ENCODE assay signal across 8 cellular contexts in the genomic region with DNA sequence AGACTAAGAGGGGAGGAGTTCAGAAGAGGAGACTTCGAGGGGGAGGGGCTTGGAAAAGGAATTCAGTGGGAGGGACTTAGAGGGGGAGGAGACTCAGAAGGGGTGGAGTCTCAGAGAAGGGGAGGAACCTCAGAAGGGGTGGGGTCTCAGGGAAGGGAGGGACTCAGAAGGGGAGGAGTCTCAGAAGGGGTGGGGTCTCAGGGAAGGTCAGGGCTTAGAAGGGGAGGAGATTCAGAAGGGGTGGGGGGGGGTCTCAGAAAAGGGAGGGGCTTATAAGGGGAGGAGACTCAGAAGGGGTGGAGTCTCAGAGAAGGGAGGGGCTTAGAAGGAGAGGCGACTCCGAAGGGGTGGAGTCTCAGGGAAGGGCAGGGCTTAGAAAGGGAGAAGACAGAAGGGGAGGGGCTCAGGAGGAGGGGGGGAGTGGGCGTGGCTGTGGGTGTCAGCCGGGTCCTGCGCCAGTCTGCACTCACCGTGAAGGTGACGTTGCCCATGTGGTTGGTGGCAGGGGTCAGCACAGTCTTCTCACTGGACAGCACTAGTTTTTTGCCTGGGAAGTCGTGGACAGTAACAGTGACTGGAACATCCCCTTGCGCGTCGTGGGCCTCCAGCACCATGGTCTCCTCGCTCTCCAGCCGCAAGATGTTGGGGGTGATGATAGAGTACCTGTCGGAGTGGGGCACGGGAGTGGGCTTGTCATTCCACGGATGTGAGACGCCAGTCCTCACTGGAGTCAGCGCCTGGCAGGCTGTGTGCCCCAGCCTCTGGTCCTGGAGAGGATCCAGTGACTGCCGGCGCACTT. TPM values are rescaled to one million over a fixed set of nuclear protein-coding genes. Genes with fewer than 3 reads are reported as not detected.
DNase-seq lines count a peak whose midpoint lies in the region; TF ChIP-seq lines count a peak whose summit lies in the region.

No MANE protein-coding gene starts in this region.

- DNase-seq in NOMO-1 treated with DMSO at 0.1 percent for 48 hours (lab: John Stamatoyannopoulos, UW; ENCODE audit: unreplicated experiment) (peak; percentile 23), NOMO-1 treated with dmso at 0.1 percent for 144 hours (lab: John Stamatoyannopoulos, UW; ENCODE audit: unreplicated experiment) (no peak), SKM-1 treated with dmso at 0.1 percent for 144 hours (lab: John Stamatoyannopoulos, UW; ENCODE audit: unreplicated experiment) (peak; percentile 68), globus pallidus (ENCODE audit: low spot score) (peak; percentile 59), NCI-H1105 treated with DMSO at 0.1 percent for 48 hours (lab: John Stamatoyannopoulos, UW) (no peak), progenitor cell of endocrine pancreas (ENCODE audit: low spot score, unreplicated experiment) (no peak), NCI-H510A treated with DMSO at 0.1 percent for 48 hours (lab: John Stamatoyannopoulos, UW) (no peak)
- DNase-seq in stimulated activated CD4-positive, alpha-beta T cell treated with anti-CD3 and anti-CD28 coated beads, Interleukin-4, amount 100 ng/mL, for 24 hours = peak; percentile 20

- H3K27ac Mint-ChIP-seq in progenitor cell of endocrine pancreas = no peak overlapping the region

- H3K36me3 Mint-ChIP-seq in progenitor cell of endocrine pancreas (ENCODE audit: insufficient read depth) = no peaks in the 10 kb centered on the region

- no peak for TF ChIP-seq CTCF in progenitor cell of endocrine pancreas (IDR thresholded peaks at IDR 0.05; ENCODE audit: unreplicated experiment)

- H3K4me3 Mint-ChIP-seq in progenitor cell of endocrine pancreas (ENCODE audit: low read depth) = no peak overlapping the region

- peaks cover 16% of the 10 kb centered on the region for H3K27me3 Mint-ChIP-seq in progenitor cell of endocrine pancreas

- H3K9me3 Mint-ChIP-seq in progenitor cell of endocrine pancreas (ENCODE audit: low read depth) = no peaks in the 10 kb centered on the region

- peaks cover 5% of the 10 kb centered on the region for H3K4me1 Mint-ChIP-seq in progenitor cell of endocrine pancreas (ENCODE audit: low read depth)

RNA-seq across cellular contexts. Expression of a gene that starts 1.5 kb away (rescaled TPM):
- total RNA-seq in progenitor cell of endocrine pancreas = 1.5 and 1.6 TPM in 2 replicates

RNA-seq across cellular contexts. Expression of a gene that starts 18.4 kb away (rescaled TPM):
- total RNA-seq in progenitor cell of endocrine pancreas = 72.8 and 80.8 TPM in 2 replicates

RNA-seq across cellular contexts. Expression of a gene that starts 20.5 kb away (rescaled TPM):
- total RNA-seq in progenitor cell of endocrine pancreas = 46.0 and 48.2 TPM in 2 replicates

RNA-seq across cellular contexts. Expression of a gene that starts 48.3 kb away (rescaled TPM):
- 19.8 and 20.0 TPM in 2 replicates for total RNA-seq in progenitor cell of endocrine pancreas

RNA-seq across cellular contexts. Expression of a gene that starts 49.0 kb away (rescaled TPM):
- total RNA-seq in progenitor cell of endocrine pancreas = not detected in 2 replicates

Comparison
In these comparisons a context has a peak if more than half of its experiments do, and no peak if none do; other contexts are left out.
1. DNase-seq: peak in NOMO-1 treated with DMSO at 0.1 percent for 48 hours (single experiment), SKM-1 treated with dmso at 0.1 percent for 144 hours (single experiment), globus pallidus (single experiment) and stimulated activated CD4-positive, alpha-beta T cell treated with anti-CD3 and anti-CD28 coated beads, Interleukin-4, amount 100 ng/mL, for 24 hours (single experiment); none in NOMO-1 treated with dmso at 0.1 percent for 144 hours (single experiment), NCI-H1105 treated with DMSO at 0.1 percent for 48 hours (single experiment), progenitor cell of endocrine pancreas (single experiment) and NCI-H510A treated with DMSO at 0.1 percent for 48 hours (single experiment).